Comparison of ENCODE assay signal across 9 cellular contexts in genomic region chr3:186821429-186822367, GRCh38. TPM values are rescaled to one million over a fixed set of nuclear protein-coding genes. Genes with fewer than 3 reads are reported as not detected.
DNase-seq lines count a peak whose midpoint lies in the region; ATAC-seq and TF ChIP-seq lines count a peak whose summit lies in the region.
"Had no signal": no experiment of that assay in that cellular context is flagged by ENCODE, and none has a peak within 500 bp of the region (broad histone marks: within the 10 kb centered on the region; RNA-seq: fewer than 3 reads in every experiment).

No MANE protein-coding gene starts in this region.

- peaks cover 10% of the 10 kb centered on the region for H3K27me3 Mint-ChIP-seq in memory B cell

- H3K9me3 Mint-ChIP-seq in memory B cell = no peaks in the 10 kb centered on the region

- no peaks in the 10 kb centered on the region for H3K9me3 ChIP-seq in BE2C

- H3K36me3 ChIP-seq in BE2C = no peaks in the 10 kb centered on the region

- H3K4me1 Mint-ChIP-seq in memory B cell = peaks cover 16% of the 10 kb centered on the region

- H3K27ac Mint-ChIP-seq in memory B cell = no peak overlapping the region
- H3K27ac Mint-ChIP-seq: IgD-negative memory B cell had no signal

- H3K4me3 ChIP-seq in BE2C (ENCODE audit: low read depth, low read length) (no peak overlapping the region), cardiac fibroblast (replicated peaks in 1 of 2; ENCODE audit: low read depth in 2 of 2, low read length in 2 of 2) (peak overlapping the region in 1 of 2 donors; percentile 36)

- peak; percentile 36 for DNase-seq in BE2C
- DNase-seq in H4 (ENCODE audit: low spot score) = peak; percentile 61
- DNase-seq in NCI-H69 (lab: John Stamatoyannopoulos, UW) = peak; percentile 74
- DNase-seq in cardiac fibroblast (ENCODE audit: low read depth in 2 of 2) = peak; percentile 79 to 88
- DNase-seq in memory B cell (ENCODE audit: low spot score in 2 of 2) = peak in 1 of 2 donors; percentile 38
- DNase-seq in activated naive CD4-positive, alpha-beta T cell treated with Interleukin-2 at 50 U/mL for 16 hours = no peak

- TF ChIP-seq CTCF in BE2C (IDR thresholded peaks at IDR 0.05; ENCODE audit: low read depth, low read length) = peak; percentile 78
- TF ChIP-seq CTCF in cardiac fibroblast (IDR thresholded peaks at IDR 0.05; ENCODE audit: low read depth, low read length) = peak; percentile 68

- peaks cover 9% of the 10 kb centered on the region for H3K27me3 ChIP-seq in BE2C

- ATAC-seq in memory B cell (ENCODE audit: low read depth) = peak; percentile 33
- ATAC-seq in GM18861 (IDR thresholded peaks at IDR 0.05; ENCODE audit: unreplicated experiment) = no peak
- no peak for ATAC-seq in GM21619 (IDR thresholded peaks at IDR 0.05; ENCODE audit: unreplicated experiment)

- no peaks in the 10 kb centered on the region for H3K36me3 Mint-ChIP-seq in memory B cell
- H3K36me3 Mint-ChIP-seq: IgD-negative memory B cell had no signal

- H3K4me3 Mint-ChIP-seq in memory B cell = no peak overlapping the region

- H3K4me1 ChIP-seq in BE2C = no peaks in the 10 kb centered on the region

RNA-seq across cellular contexts. Expression of gene RFC4, which starts 15.4 kb away (rescaled TPM):
- 18.8 TPM for polyA plus RNA-seq in BE2C (2012; ENCODE audit: insufficient read depth, insufficient read length, low read depth)
- 131 and 150 TPM in 2 replicates for total RNA-seq in H4 (2014; rRNA removed; shearing (Covaris generic))

RNA-seq across cellular contexts. Expression of gene ADIPOQ, which starts 20.8 kb away (rescaled TPM):
- 0.09 TPM for polyA plus RNA-seq in BE2C (2012; ENCODE audit: insufficient read depth, insufficient read length, low read depth)
- total RNA-seq in H4 (2014; rRNA removed; shearing (Covaris generic)) = not detected in 2 replicates
- polyA plus RNA-seq: IgD-negative memory B cell had no signal

RNA-seq across cellular contexts. Expression of gene EIF4A2, which starts 38.3 kb away (rescaled TPM):
- 209 TPM for polyA plus RNA-seq in BE2C (2012; ENCODE audit: insufficient read depth, insufficient read length, low read depth)
- 416 and 440 TPM in 2 replicates for total RNA-seq in H4 (2014; rRNA removed; shearing (Covaris generic))
